Comparison of ENCODE assay signal across 2 cellular contexts in the genomic region with DNA sequence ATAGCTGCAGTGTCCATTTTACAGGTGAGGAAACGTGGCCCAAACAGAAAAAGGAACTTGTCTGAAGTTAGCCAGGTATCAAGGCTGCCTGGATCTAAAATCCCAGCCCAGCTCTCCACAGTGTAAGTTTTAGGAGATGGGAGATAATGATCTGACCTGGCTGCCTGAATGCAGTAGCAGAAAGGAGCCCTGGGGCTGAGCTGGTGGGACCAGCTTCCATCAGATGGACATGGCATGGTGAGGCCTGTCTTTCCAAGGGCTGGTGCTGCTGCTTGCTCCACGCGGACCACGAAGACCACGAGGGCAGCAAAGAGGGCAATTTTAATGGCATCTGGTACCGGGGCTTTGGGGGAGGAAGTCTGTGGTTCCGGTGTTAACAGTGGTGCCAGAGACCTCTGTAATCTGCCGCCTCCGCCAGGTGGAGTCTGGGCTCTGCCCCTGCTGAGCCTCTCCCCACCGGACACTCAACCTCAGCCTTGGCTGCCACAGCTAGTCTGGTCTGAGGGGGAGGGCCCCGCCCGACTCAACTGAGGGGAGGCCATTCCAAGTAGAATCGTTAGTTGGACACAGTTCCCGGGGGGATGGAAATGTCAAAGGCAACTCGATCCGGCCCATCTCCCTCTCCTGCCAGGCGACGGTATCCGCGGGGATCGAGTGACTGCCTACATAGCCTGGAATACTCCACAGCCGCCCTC.
TF ChIP-seq lines count a peak whose summit lies in the region.

No MANE protein-coding gene starts in this region.

TF ChIP-seq in SK-N-SH, 30 proteins besides CTCF, POLR2A, EP300 and RAD21:
- TF ChIP-seq GABPA (IDR thresholded peaks at IDR 0.05; ENCODE audit: low read depth) (no peak), TEAD4 (IDR thresholded peaks at IDR 0.05; ENCODE audit: borderline replicate concordance, insufficient read depth) (no peak), FOXM1 (IDR thresholded peaks at IDR 0.05; ENCODE audit: low read depth) (no peak), USF1 (IDR thresholded peaks at IDR 0.05; ENCODE audit: borderline replicate concordance, low read depth) (no peak), CHD2 (IDR thresholded peaks at IDR 0.05; ENCODE audit: low read length, partially characterized antibody) (no peak), TCF12 (IDR thresholded peaks at IDR 0.05) (no peak), PBX3 (IDR thresholded peaks at IDR 0.05) (no peak), JUND (IDR thresholded peaks at IDR 0.05) (no peak), ELF1 (IDR thresholded peaks at IDR 0.05) (no peak), EZH2phosphoT487 (IDR thresholded peaks at IDR 0.05; ENCODE audit: borderline replicate concordance, low read depth) (no peak), YY1 (IDR thresholded peaks at IDR 0.05; ENCODE audit: low read depth) (no peak), RFX5 (IDR thresholded peaks at IDR 0.05; ENCODE audit: low read length) (no peak), SMC3 (IDR thresholded peaks at IDR 0.05; ENCODE audit: low read depth, low read length) (no peak), FOSL2 (IDR thresholded peaks at IDR 0.05; ENCODE audit: borderline replicate concordance, low read depth) (no peak), RCOR1 (IDR thresholded peaks at IDR 0.05; ENCODE audit: low read length) (no peak), GATA2 (CRISPR knock-in tag; IDR thresholded peaks at IDR 0.05) (peak; percentile 72), MAX (IDR thresholded peaks at IDR 0.05; ENCODE audit: low read depth) (peak; percentile 40; the same call in 1 of the 2 replicates), MXI1 (IDR thresholded peaks at IDR 0.05; ENCODE audit: low read depth, low read length) (peak; percentile 72)
- TF ChIP-seq, protein P1, sequence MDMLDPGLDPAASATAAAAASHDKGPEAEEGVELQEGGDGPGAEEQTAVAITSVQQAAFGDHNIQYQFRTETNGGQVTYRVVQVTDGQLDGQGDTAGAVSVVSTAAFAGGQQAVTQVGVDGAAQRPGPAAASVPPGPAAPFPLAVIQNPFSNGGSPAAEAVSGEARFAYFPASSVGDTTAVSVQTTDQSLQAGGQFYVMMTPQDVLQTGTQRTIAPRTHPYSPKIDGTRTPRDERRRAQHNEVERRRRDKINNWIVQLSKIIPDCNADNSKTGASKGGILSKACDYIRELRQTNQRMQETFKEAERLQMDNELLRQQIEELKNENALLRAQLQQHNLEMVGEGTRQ (IDR thresholded peaks at IDR 0.05; ENCODE audit: borderline replicate concordance, low read depth, low read length), result no peak
- TF ChIP-seq, protein P2, sequence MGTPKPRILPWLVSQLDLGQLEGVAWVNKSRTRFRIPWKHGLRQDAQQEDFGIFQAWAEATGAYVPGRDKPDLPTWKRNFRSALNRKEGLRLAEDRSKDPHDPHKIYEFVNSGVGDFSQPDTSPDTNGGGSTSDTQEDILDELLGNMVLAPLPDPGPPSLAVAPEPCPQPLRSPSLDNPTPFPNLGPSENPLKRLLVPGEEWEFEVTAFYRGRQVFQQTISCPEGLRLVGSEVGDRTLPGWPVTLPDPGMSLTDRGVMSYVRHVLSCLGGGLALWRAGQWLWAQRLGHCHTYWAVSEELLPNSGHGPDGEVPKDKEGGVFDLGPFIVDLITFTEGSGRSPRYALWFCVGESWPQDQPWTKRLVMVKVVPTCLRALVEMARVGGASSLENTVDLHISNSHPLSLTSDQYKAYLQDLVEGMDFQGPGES (IDR thresholded peaks at IDR 0.05; ENCODE audit: low read depth, low read length), result no peak
TF ChIP-seq in SK-N-SH: peak in this region for 3.

TF ChIP-seq in K562, 482 proteins besides CTCF, POLR2A, EP300 and RAD21 (continues in another document):
- TF ChIP-seq NCOA6 (IDR thresholded peaks at IDR 0.05) (no peak), BACH1 (tag; IDR thresholded peaks at IDR 0.05) (no peak), TBL1XR1 (IDR thresholded peaks at IDR 0.05; ENCODE audit: low read length in 2 of 2) (no peak), NR1H2 (CRISPR knock-in tag; IDR thresholded peaks at IDR 0.05) (no peak), DACH1 (IDR thresholded peaks at IDR 0.05; ENCODE audit: partially characterized antibody) (no peak), HES1 (IDR thresholded peaks at IDR 0.05; ENCODE audit: low read depth) (no peak), E2F6 (IDR thresholded peaks at IDR 0.05; ENCODE audit: borderline replicate concordance in 1 of 2, extremely low read depth in 1 of 2, insufficient read depth in 1 of 2, insufficient read length in 1 of 2, low read depth in 1 of 2, low read length in 1 of 2, poor library complexity in 1 of 2, severe bottlenecking in 1 of 2) (peak in 1 of 2 experiments; percentile 14), NR4A1 (CRISPR knock-in tag; IDR thresholded peaks at IDR 0.05) (no peak), NR4A1 (tag; IDR thresholded peaks at IDR 0.05) (no peak), SIRT6 (IDR thresholded peaks at IDR 0.05; ENCODE audit: low read depth, low read length) (no peak), CEBPZ (IDR thresholded peaks at IDR 0.05; ENCODE audit: borderline replicate concordance, low read depth, low read length) (no peak), ZNF239 (CRISPR knock-in tag; IDR thresholded peaks at IDR 0.05) (no peak), CTCFL (IDR thresholded peaks at IDR 0.05; ENCODE audit: borderline replicate concordance, insufficient read depth, low read depth, low read length, poor library complexity, severe bottlenecking) (no peak), YBX1 (IDR thresholded peaks at IDR 0.05) (no peak), GATA2 (CRISPR knock-in tag; IDR thresholded peaks at IDR 0.05) (peak; percentile 36; the same call in 1 of the 2 replicates)
- TF ChIP-seq, protein P3, sequence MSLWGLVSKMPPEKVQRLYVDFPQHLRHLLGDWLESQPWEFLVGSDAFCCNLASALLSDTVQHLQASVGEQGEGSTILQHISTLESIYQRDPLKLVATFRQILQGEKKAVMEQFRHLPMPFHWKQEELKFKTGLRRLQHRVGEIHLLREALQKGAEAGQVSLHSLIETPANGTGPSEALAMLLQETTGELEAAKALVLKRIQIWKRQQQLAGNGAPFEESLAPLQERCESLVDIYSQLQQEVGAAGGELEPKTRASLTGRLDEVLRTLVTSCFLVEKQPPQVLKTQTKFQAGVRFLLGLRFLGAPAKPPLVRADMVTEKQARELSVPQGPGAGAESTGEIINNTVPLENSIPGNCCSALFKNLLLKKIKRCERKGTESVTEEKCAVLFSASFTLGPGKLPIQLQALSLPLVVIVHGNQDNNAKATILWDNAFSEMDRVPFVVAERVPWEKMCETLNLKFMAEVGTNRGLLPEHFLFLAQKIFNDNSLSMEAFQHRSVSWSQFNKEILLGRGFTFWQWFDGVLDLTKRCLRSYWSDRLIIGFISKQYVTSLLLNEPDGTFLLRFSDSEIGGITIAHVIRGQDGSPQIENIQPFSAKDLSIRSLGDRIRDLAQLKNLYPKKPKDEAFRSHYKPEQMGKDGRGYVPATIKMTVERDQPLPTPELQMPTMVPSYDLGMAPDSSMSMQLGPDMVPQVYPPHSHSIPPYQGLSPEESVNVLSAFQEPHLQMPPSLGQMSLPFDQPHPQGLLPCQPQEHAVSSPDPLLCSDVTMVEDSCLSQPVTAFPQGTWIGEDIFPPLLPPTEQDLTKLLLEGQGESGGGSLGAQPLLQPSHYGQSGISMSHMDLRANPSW (CRISPR knock-in tag; IDR thresholded peaks at IDR 0.05), result no peak
- TF ChIP-seq, protein P4, sequence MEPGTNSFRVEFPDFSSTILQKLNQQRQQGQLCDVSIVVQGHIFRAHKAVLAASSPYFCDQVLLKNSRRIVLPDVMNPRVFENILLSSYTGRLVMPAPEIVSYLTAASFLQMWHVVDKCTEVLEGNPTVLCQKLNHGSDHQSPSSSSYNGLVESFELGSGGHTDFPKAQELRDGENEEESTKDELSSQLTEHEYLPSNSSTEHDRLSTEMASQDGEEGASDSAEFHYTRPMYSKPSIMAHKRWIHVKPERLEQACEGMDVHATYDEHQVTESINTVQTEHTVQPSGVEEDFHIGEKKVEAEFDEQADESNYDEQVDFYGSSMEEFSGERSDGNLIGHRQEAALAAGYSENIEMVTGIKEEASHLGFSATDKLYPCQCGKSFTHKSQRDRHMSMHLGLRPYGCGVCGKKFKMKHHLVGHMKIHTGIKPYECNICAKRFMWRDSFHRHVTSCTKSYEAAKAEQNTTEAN (CRISPR knock-in tag; IDR thresholded peaks at IDR 0.05), result no peak
- TF ChIP-seq, protein P5, sequence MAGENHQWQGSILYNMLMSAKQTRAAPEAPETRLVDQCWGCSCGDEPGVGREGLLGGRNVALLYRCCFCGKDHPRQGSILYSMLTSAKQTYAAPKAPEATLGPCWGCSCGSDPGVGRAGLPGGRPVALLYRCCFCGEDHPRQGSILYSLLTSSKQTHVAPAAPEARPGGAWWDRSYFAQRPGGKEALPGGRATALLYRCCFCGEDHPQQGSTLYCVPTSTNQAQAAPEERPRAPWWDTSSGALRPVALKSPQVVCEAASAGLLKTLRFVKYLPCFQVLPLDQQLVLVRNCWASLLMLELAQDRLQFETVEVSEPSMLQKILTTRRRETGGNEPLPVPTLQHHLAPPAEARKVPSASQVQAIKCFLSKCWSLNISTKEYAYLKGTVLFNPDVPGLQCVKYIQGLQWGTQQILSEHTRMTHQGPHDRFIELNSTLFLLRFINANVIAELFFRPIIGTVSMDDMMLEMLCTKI (IDR thresholded peaks at IDR 0.05; ENCODE audit: partially characterized antibody), result no peak
- TF ChIP-seq, protein P6, sequence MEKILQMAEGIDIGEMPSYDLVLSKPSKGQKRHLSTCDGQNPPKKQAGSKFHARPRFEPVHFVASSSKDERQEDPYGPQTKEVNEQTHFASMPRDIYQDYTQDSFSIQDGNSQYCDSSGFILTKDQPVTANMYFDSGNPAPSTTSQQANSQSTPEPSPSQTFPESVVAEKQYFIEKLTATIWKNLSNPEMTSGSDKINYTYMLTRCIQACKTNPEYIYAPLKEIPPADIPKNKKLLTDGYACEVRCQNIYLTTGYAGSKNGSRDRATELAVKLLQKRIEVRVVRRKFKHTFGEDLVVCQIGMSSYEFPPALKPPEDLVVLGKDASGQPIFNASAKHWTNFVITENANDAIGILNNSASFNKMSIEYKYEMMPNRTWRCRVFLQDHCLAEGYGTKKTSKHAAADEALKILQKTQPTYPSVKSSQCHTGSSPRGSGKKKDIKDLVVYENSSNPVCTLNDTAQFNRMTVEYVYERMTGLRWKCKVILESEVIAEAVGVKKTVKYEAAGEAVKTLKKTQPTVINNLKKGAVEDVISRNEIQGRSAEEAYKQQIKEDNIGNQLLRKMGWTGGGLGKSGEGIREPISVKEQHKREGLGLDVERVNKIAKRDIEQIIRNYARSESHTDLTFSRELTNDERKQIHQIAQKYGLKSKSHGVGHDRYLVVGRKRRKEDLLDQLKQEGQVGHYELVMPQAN (IDR thresholded peaks at IDR 0.05; ENCODE audit: borderline replicate concordance), result no peak
